1 cellular context compared by ENCODE assay signal in the genomic region with DNA sequence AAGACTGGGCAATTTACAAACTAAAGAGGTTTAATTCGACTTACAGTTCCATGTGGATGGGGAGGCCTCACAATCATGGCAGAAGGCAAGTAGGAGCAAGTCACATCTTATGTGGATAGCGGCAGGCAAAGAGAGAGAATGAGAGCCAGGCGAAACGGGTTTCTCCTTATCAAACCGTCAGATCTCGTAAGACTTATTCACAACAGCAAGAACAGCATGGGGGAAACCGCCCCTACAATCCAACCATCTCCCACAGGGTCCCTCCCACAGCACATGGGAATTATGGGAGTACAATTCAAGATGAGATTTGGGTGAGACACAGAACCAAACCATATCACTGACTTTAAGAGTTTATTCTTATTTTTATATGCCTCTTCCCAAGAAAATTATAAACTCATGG.
A peak's percentile ranks its signal among the peaks of the same experiment; 100 is the strongest.
TF ChIP-seq lines count a peak whose summit lies in the region.

No MANE protein-coding gene starts in this region.

TF ChIP-seq in K562, 482 proteins besides CTCF, POLR2A, EP300 and RAD21:
- TF ChIP-seq, protein P1, sequence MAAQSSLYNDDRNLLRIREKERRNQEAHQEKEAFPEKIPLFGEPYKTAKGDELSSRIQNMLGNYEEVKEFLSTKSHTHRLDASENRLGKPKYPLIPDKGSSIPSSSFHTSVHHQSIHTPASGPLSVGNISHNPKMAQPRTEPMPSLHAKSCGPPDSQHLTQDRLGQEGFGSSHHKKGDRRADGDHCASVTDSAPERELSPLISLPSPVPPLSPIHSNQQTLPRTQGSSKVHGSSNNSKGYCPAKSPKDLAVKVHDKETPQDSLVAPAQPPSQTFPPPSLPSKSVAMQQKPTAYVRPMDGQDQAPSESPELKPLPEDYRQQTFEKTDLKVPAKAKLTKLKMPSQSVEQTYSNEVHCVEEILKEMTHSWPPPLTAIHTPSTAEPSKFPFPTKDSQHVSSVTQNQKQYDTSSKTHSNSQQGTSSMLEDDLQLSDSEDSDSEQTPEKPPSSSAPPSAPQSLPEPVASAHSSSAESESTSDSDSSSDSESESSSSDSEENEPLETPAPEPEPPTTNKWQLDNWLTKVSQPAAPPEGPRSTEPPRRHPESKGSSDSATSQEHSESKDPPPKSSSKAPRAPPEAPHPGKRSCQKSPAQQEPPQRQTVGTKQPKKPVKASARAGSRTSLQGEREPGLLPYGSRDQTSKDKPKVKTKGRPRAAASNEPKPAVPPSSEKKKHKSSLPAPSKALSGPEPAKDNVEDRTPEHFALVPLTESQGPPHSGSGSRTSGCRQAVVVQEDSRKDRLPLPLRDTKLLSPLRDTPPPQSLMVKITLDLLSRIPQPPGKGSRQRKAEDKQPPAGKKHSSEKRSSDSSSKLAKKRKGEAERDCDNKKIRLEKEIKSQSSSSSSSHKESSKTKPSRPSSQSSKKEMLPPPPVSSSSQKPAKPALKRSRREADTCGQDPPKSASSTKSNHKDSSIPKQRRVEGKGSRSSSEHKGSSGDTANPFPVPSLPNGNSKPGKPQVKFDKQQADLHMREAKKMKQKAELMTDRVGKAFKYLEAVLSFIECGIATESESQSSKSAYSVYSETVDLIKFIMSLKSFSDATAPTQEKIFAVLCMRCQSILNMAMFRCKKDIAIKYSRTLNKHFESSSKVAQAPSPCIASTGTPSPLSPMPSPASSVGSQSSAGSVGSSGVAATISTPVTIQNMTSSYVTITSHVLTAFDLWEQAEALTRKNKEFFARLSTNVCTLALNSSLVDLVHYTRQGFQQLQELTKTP (IDR thresholded peaks at IDR 0.05; ENCODE audit: low read depth in 1 of 2, partially characterized antibody in 2 of 2), result no peak
- TF ChIP-seq, protein P2, sequence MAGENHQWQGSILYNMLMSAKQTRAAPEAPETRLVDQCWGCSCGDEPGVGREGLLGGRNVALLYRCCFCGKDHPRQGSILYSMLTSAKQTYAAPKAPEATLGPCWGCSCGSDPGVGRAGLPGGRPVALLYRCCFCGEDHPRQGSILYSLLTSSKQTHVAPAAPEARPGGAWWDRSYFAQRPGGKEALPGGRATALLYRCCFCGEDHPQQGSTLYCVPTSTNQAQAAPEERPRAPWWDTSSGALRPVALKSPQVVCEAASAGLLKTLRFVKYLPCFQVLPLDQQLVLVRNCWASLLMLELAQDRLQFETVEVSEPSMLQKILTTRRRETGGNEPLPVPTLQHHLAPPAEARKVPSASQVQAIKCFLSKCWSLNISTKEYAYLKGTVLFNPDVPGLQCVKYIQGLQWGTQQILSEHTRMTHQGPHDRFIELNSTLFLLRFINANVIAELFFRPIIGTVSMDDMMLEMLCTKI (IDR thresholded peaks at IDR 0.05; ENCODE audit: partially characterized antibody), result no peak
- TF ChIP-seq L3MBTL2 (IDR thresholded peaks at IDR 0.05) (0 out of 2 replicates have a peak, but pooled peaks have one; percentile 20), ZNF766 (CRISPR knock-in tag; conservative IDR thresholded peaks at IDR 0.05) (0 out of 2 replicates have a peak, but pooled peaks have one; percentile 63)
